13 cellular contexts compared by ENCODE assay signal in the genomic region with DNA sequence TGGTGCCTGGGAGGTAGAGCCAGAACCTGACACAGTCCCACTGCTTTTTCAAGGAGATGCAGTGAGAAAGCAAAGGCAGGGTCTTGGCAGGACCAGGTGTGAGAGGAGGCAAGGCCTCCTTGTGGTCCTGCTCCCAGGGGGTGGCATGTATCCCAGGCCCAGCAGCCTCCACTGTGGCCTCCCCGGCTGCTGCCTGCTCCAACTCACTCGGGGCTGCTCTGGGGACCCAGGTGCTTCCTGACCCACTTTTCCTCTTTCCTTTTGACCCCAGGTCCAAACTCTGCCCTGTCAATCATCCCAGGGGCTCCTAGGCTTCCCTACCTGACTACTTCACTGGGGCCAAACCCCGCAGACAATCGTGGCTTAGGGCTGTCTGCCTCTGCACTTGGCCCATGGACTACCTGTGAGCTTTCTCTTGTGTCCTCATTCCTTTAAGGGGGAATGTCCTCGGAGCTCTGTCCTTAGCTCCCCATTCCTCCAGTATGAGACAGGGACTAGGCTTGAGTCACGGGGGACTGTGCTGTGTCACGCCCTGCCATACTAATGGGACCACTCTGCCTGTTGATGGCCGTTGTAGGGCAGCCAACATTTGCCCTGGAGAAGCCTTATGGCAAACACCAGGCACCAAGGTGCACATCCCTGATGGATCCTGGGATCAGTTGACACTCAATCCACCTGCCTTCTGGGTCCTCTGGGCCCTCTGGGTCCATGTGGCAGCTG. TPM values are rescaled to one million over a fixed set of nuclear protein-coding genes. Genes with fewer than 3 reads are reported as not detected.
DNase-seq lines count a peak whose midpoint lies in the region; ATAC-seq, FAIRE-seq and TF ChIP-seq lines count a peak whose summit lies in the region.
"Had no signal": no experiment of that assay in that cellular context is flagged by ENCODE, and none has a peak within 500 bp of the region (broad histone marks: within the 10 kb centered on the region; RNA-seq: fewer than 3 reads in every experiment).

No MANE protein-coding gene starts in this region.

- no peak for TF ChIP-seq POLR2A in H54 (IDR thresholded peaks at IDR 0.05; ENCODE audit: low read depth, low read length)

- no peak for DNase-seq in central memory CD8-positive, alpha-beta T cell (ENCODE audit: low spot score in 2 of 2)
- no peak for DNase-seq in nephron progenitor cell
- DNase-seq in NCI-H2227 (lab: John Stamatoyannopoulos, UW; ENCODE audit: unreplicated experiment): no peak
- DNase-seq in effector memory CD4-positive, alpha-beta T cell: no peak
- DNase-seq in mesenteric fat pad (ENCODE audit: low spot score): no peak
- no peak for DNase-seq in H54 (ENCODE audit: insufficient read length, low spot score)
- DNase-seq: activated CD8-positive, alpha-beta memory T cell treated with anti-CD3 and anti-CD28 coated beads, Interleukin-2, amount 10 ng/mL, durations not matched to agents 7 days and 5 days; islet precursor cell; NCI-H1694 treated with DMSO at 0.1 percent for 48 hours had no signal

- no peaks in the 10 kb centered on the region for H3K9me3 Mint-ChIP-seq in central memory CD8-positive, alpha-beta T cell
- H3K9me3 Mint-ChIP-seq in nephron progenitor cell: no peaks in the 10 kb centered on the region

- peak overlapping the region; percentile 77 for H3K27ac ChIP-seq in ACC112 (ENCODE audit: low read depth, low read length)
- no peak overlapping the region for H3K27ac ChIP-seq in HUES6 (ENCODE audit: low read depth, low read length)
- H3K27ac ChIP-seq in effector memory CD4-positive, alpha-beta T cell (ENCODE audit: insufficient read depth, low read length, poor library complexity, severe bottlenecking): no peak overlapping the region

- H3K9me3 ChIP-seq in HUES6 (ENCODE audit: control insufficient read depth, insufficient read depth, low read depth, low read length): no peaks in the 10 kb centered on the region
- no peaks in the 10 kb centered on the region for H3K9me3 ChIP-seq in effector memory CD4-positive, alpha-beta T cell (ENCODE audit: control insufficient read depth, low read length)
- H3K9me3 ChIP-seq: HAP-1 had no signal

- H3K4me3 Mint-ChIP-seq in central memory CD8-positive, alpha-beta T cell: peak overlapping the region; percentile 43
- H3K4me3 Mint-ChIP-seq in nephron progenitor cell: peak overlapping the region; percentile 78
- H3K4me3 Mint-ChIP-seq: activated CD8-positive, alpha-beta memory T cell treated with anti-CD3 and anti-CD28 coated beads, Interleukin-2, amount 10 ng/mL, durations not matched to agents 7 days and 5 days had no signal

- TF ChIP-seq CTCF in nephron progenitor cell (IDR thresholded peaks at IDR 0.05): no peak

- H3K9ac ChIP-seq in HUES6 (ENCODE audit: low read length): no peak overlapping the region

- H3K36me3 ChIP-seq in ACC112 (ENCODE audit: insufficient read depth, low read length) (no peaks in the 10 kb centered on the region), HUES6 (ENCODE audit: control insufficient read depth, insufficient read depth, low read length) (peaks cover 7% of the 10 kb centered on the region)
- no peaks in the 10 kb centered on the region for H3K36me3 ChIP-seq in effector memory CD4-positive, alpha-beta T cell (ENCODE audit: control insufficient read depth, insufficient read depth, low read length)
- H3K36me3 ChIP-seq: HAP-1 had no signal

- peaks cover 11% of the 10 kb centered on the region for H3K79me2 ChIP-seq in ACC112 (ENCODE audit: control insufficient read depth, insufficient read depth, low read length, unreplicated experiment)

- no peak overlapping the region for H3K4me3 ChIP-seq in ACC112 (ENCODE audit: low read depth, low read length)
- H3K4me3 ChIP-seq in HUES6 (ENCODE audit: low read depth, low read length): peak overlapping the region; percentile 61
- no peak overlapping the region for H3K4me3 ChIP-seq in effector memory CD4-positive, alpha-beta T cell (ENCODE audit: insufficient read depth, low read depth, low read length, poor library complexity, severe bottlenecking)
- H3K4me3 ChIP-seq: HAP-1 had no signal

- ATAC-seq in central memory CD8-positive, alpha-beta T cell (replicated peaks; ENCODE audit: extremely low read depth, poor library complexity, severe bottlenecking): no peak
- ATAC-seq: activated CD8-positive, alpha-beta memory T cell treated with anti-CD3 and anti-CD28 coated beads, Interleukin-2, amount 10 ng/mL, durations not matched to agents 7 days and 5 days had no signal

- no peak overlapping the region for H2AFZ ChIP-seq in ACC112 (ENCODE audit: low read length, unreplicated experiment)

- no peak overlapping the region for H3K27ac Mint-ChIP-seq in central memory CD8-positive, alpha-beta T cell (ENCODE audit: low read depth)
- no peak overlapping the region for H3K27ac Mint-ChIP-seq in nephron progenitor cell
- H3K27ac Mint-ChIP-seq: activated CD8-positive, alpha-beta memory T cell treated with anti-CD3 and anti-CD28 coated beads, Interleukin-2, amount 10 ng/mL, durations not matched to agents 7 days and 5 days had no signal

- H3K4me1 ChIP-seq in ACC112 (ENCODE audit: control insufficient read depth, insufficient read depth, low read length, unreplicated experiment) (peaks cover 46% of the 10 kb centered on the region), HUES6 (ENCODE audit: control insufficient read depth, insufficient read depth, low read length) (peaks cover 13% of the 10 kb centered on the region)
- H3K4me1 ChIP-seq in effector memory CD4-positive, alpha-beta T cell (ENCODE audit: control insufficient read depth, insufficient read depth, low read length, poor library complexity, severe bottlenecking): peaks cover 7% of the 10 kb centered on the region
- H3K4me1 ChIP-seq: HAP-1 had no signal

- peaks cover 2% of the 10 kb centered on the region for H3K36me3 Mint-ChIP-seq in central memory CD8-positive, alpha-beta T cell (ENCODE audit: insufficient read depth)
- H3K36me3 Mint-ChIP-seq in nephron progenitor cell (ENCODE audit: low read depth): peaks cover 4% of the 10 kb centered on the region
- H3K36me3 Mint-ChIP-seq: activated CD8-positive, alpha-beta memory T cell treated with anti-CD3 and anti-CD28 coated beads, Interleukin-2, amount 10 ng/mL, durations not matched to agents 7 days and 5 days had no signal

- peaks cover 36% of the 10 kb centered on the region for H3K27me3 Mint-ChIP-seq in central memory CD8-positive, alpha-beta T cell
- H3K27me3 Mint-ChIP-seq in nephron progenitor cell (ENCODE audit: low read depth, poor library complexity): peaks cover 13% of the 10 kb centered on the region

- no peaks in the 10 kb centered on the region for H3K4me1 Mint-ChIP-seq in central memory CD8-positive, alpha-beta T cell
- peaks cover 40% of the 10 kb centered on the region for H3K4me1 Mint-ChIP-seq in nephron progenitor cell

- no peaks in the 10 kb centered on the region for H3K27me3 ChIP-seq in ACC112 (ENCODE audit: insufficient read depth, low read length)
- H3K27me3 ChIP-seq in HUES6 (ENCODE audit: control insufficient read depth, insufficient read depth, low read length): peaks cover 31% of the 10 kb centered on the region
- peaks cover 2% of the 10 kb centered on the region for H3K27me3 ChIP-seq in effector memory CD4-positive, alpha-beta T cell (replicated peaks; ENCODE audit: control insufficient read depth, insufficient read depth, low read length, poor library complexity, severe bottlenecking)

- no peak for FAIRE-seq in H54 (lab: Jason Lieb, UNC)
- FAIRE-seq: GM18507 had no signal

RNA-seq across cellular contexts. Expression of a gene that starts 1.1 kb away (rescaled TPM):
- 267 TPM for total RNA-seq in mesenteric fat pad

RNA-seq across cellular contexts. Expression of a gene that starts 20.3 kb away (rescaled TPM):
- total RNA-seq in mesenteric fat pad: 60.2 TPM

RNA-seq across cellular contexts. Expression of a gene that starts 20.7 kb away (rescaled TPM):
- total RNA-seq in mesenteric fat pad: 15.5 TPM

RNA-seq across cellular contexts. Expression of a gene that starts 37.6 kb away (rescaled TPM):
- not detected for total RNA-seq in mesenteric fat pad

RNA-seq across cellular contexts. Expression of a gene that starts 38.1 kb away (rescaled TPM):
- not detected for total RNA-seq in mesenteric fat pad
- total RNA-seq: activated CD8-positive, alpha-beta memory T cell treated with anti-CD3 and anti-CD28 coated beads, Interleukin-2, amount 10 ng/mL, durations not matched to agents 7 days and 5 days had no signal
